In the genomic region with DNA sequence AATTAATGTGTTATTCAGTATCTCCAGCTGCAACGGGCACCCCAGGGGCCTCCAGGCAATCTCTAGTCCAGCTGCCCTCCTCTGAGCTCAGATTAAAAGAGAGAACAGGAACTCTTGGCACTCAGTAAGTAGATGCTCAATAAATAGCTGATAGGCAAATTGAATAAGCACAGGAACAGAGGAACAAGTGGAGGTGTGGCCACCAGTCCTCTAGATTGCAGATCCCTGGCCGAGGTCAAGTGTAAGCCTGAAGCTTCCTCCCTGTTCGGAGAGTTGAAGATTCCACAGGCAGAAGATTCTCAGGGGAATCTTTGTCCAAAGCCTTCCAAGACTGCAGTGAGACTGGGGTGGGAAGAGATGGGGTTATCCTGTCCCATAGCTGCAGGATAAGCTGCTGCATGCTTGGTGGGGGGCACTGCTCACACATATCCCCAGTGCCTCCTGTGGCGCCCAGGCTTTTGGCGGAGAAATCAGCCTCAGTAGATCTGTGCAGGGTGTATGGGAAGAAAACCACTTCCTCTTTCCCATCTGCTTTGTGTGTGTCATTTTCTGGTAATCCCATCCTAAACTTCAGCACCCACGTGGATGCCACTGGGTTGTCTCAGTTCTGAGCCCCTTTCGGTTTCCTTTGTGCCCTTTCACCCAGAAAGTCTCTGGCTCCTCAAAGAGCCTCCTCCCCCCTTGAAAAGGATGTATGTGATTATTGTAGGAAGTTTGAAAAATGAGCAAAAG, we compare ENCODE assay signal across 12 cellular contexts. TPM values are rescaled to one million over a fixed set of nuclear protein-coding genes. Genes with fewer than 3 reads are reported as not detected.
DNase-seq lines count a peak whose midpoint lies in the region; ATAC-seq and TF ChIP-seq lines count a peak whose summit lies in the region.
"Had no signal": no experiment of that assay in that cellular context is flagged by ENCODE, and none has a peak within 500 bp of the region (broad histone marks: within the 10 kb centered on the region; RNA-seq: fewer than 3 reads in every experiment).

No MANE protein-coding gene starts in this region.

- peak overlapping the region; percentile 8 to 83 (median 77) for H3K4me3 Mint-ChIP-seq in CD4-positive, alpha-beta memory T cell
- peak overlapping the region; percentile 24 for H3K4me3 Mint-ChIP-seq in activated CD8-positive, alpha-beta T cell treated with anti-CD3 and anti-CD28 coated beads for 36 hours
- H3K4me3 Mint-ChIP-seq: neural crest cell had no signal

- H3K27ac Mint-ChIP-seq in CD4-positive, alpha-beta memory T cell: peak overlapping the region; percentile 56 to 93 (median 86)
- H3K27ac Mint-ChIP-seq in activated CD8-positive, alpha-beta T cell treated with anti-CD3 and anti-CD28 coated beads for 36 hours: peak overlapping the region; percentile 92

- TF ChIP-seq CTCF in HL-60 (IDR thresholded peaks at IDR 0.05; ENCODE audit: insufficient read depth, low read length) (no peak), mucosa of descending colon (IDR thresholded peaks at IDR 0.05) (no peak)
- no peak for TF ChIP-seq CTCF in activated CD8-positive, alpha-beta T cell treated with anti-CD3 and anti-CD28 coated beads for 36 hours (IDR thresholded peaks at IDR 0.05)

- CTCF ChIA-PET in CD4-positive, alpha-beta memory T cell (lab: Charles Lee; ENCODE audit: partially characterized antibody): interaction anchor here (1.1 to 5.2 kb wide), 4 partner anchors 15 to 111 kb away, joined by 4 to 42 read pairs (median 4); no protein-coding TSS in a partner anchor
- CTCF ChIA-PET in activated CD8-positive, alpha-beta T cell treated with anti-CD3 and anti-CD28 coated beads for 36 hours (lab: Charles Lee): interaction anchor here (0.6 to 2.0 kb wide), 6 partner anchors 22 to 111 kb away, joined by 3 to 11 read pairs (median 4); no protein-coding TSS in a partner anchor

- POLR2A ChIA-PET in CD4-positive, alpha-beta memory T cell (lab: Charles Lee; ENCODE audit: partially characterized antibody): interaction anchor here (1.5 to 5.4 kb wide), 2 partner anchors 11 to 20 kb away, joined by 4 to 33 read pairs; a partner anchor contains a TSS
- POLR2A ChIA-PET in activated CD8-positive, alpha-beta T cell treated with anti-CD3 and anti-CD28 coated beads for 36 hours (lab: Charles Lee): no interaction called here

- H3K4me1 ChIP-seq in CD4-positive, alpha-beta memory T cell (ENCODE audit: insufficient read depth, low read length): peaks cover 59% of the 10 kb centered on the region
- H3K4me1 ChIP-seq in mucosa of descending colon (ENCODE audit: low read depth): no peaks in the 10 kb centered on the region
- H3K4me1 ChIP-seq: ascending aorta had no signal

- no peaks in the 10 kb centered on the region for H3K27me3 Mint-ChIP-seq in CD4-positive, alpha-beta memory T cell
- no peaks in the 10 kb centered on the region for H3K27me3 Mint-ChIP-seq in activated CD8-positive, alpha-beta T cell treated with anti-CD3 and anti-CD28 coated beads for 36 hours

- H3K4me1 Mint-ChIP-seq in CD4-positive, alpha-beta memory T cell: peaks cover 43 to 71% (median 58%) of the 10 kb centered on the region in 4 donors
- H3K4me1 Mint-ChIP-seq in activated CD8-positive, alpha-beta T cell treated with anti-CD3 and anti-CD28 coated beads for 36 hours (ENCODE audit: low read depth): peaks cover 52% of the 10 kb centered on the region
- H3K4me1 Mint-ChIP-seq: neural crest cell had no signal

- no peaks in the 10 kb centered on the region for H3K36me3 ChIP-seq in CD4-positive, alpha-beta memory T cell (ENCODE audit: insufficient read depth, low read length)
- no peaks in the 10 kb centered on the region for H3K36me3 ChIP-seq in mucosa of descending colon (ENCODE audit: low read depth)
- H3K36me3 ChIP-seq: ascending aorta had no signal

- H3K9me3 ChIP-seq in CD4-positive, alpha-beta memory T cell (ENCODE audit: control insufficient read depth in 1 of 2, low read length in 2 of 2): peaks cover 0 to 4% of the 10 kb centered on the region in 2 donors
- peaks cover 4% of the 10 kb centered on the region for H3K9me3 ChIP-seq in mucosa of descending colon

- H3K4me3 ChIP-seq in CD4-positive, alpha-beta memory T cell (ENCODE audit: low read length in 2 of 2): peak overlapping the region; percentile 9 to 30
- H3K4me3 ChIP-seq in HL-60 (replicated peaks; ENCODE audit: insufficient read depth, low read length) (no peak overlapping the region), mucosa of descending colon (no peak overlapping the region)
- H3K4me3 ChIP-seq: ascending aorta had no signal

- no peak overlapping the region for H3K27ac ChIP-seq in CD4-positive, alpha-beta memory T cell (ENCODE audit: low read depth, low read length)
- H3K27ac ChIP-seq in HL-60 (replicated peaks): no peak overlapping the region; the same call in 1 of the 2 replicates
- H3K27ac ChIP-seq: ascending aorta had no signal

- H3K27me3 ChIP-seq in CD4-positive, alpha-beta memory T cell (ENCODE audit: insufficient read depth, low read length): no peaks in the 10 kb centered on the region
- H3K27me3 ChIP-seq in HL-60 (ENCODE audit: insufficient read depth, poor library complexity, severe bottlenecking): no peaks in the 10 kb centered on the region
- H3K27me3 ChIP-seq: ascending aorta had no signal

- H3K36me3 Mint-ChIP-seq in CD4-positive, alpha-beta memory T cell: peaks cover 53 to 68% of the 10 kb centered on the region in 2 donors
- peaks cover 19% of the 10 kb centered on the region for H3K36me3 Mint-ChIP-seq in activated CD8-positive, alpha-beta T cell treated with anti-CD3 and anti-CD28 coated beads for 36 hours (ENCODE audit: low read depth)

- ATAC-seq in activated CD8-positive, alpha-beta T cell treated with anti-CD3 and anti-CD28 coated beads for 36 hours: peak; percentile 88
- ATAC-seq in mucosa of descending colon (peak; percentile 59), HG03139 (IDR thresholded peaks at IDR 0.05; ENCODE audit: unreplicated experiment) (no peak)

- DNase-seq in CD4-positive, alpha-beta memory T cell: peak in 2 of 5 donors; percentile 24 to 50
- DNase-seq in HL-60 (ENCODE audit: low read depth in 1 of 2, low spot score in 1 of 2): peak; percentile 45 to 74
- DNase-seq in activated CD8-positive, alpha-beta T cell treated with anti-CD3 and anti-CD28 coated beads for 36 hours: peak; percentile 77
- no peak for DNase-seq in mucosa of descending colon
- DNase-seq in DMS114 treated with DMSO at 0.1 percent for 48 hours (lab: John Stamatoyannopoulos, UW; ENCODE audit: unreplicated experiment): no peak
- DNase-seq in KG1 (lab: John Stamatoyannopoulos, UW): no peak
- no peak for DNase-seq in posterior vena cava (ENCODE audit: low spot score)

- intact Hi-C loops in CD4-positive, alpha-beta memory T cell (cut with micrococcal nuclease): no loop called here
- intact Hi-C loops in activated CD8-positive, alpha-beta T cell treated with anti-CD3 and anti-CD28 coated beads for 36 hours (cut with micrococcal nuclease): no loop called here
- intact Hi-C loops in mucosa of descending colon (cut with DNase I, micrococcal nuclease) (no loop called here), posterior vena cava (cut with DNase I) (no loop called here)

- H3K9me3 Mint-ChIP-seq in CD4-positive, alpha-beta memory T cell: peaks cover 0 to 19% (median 10%) of the 10 kb centered on the region in 8 donors
- peaks cover 19% of the 10 kb centered on the region for H3K9me3 Mint-ChIP-seq in activated CD8-positive, alpha-beta T cell treated with anti-CD3 and anti-CD28 coated beads for 36 hours

RNA-seq across cellular contexts. Expression of a gene that starts 12.1 kb away (rescaled TPM):
- 10 to 100 TPM; 27.6 to 28.8 TPM for total RNA-seq in CD4-positive, alpha-beta memory T cell
- 10 to 100 TPM; 38.7 to 51.4 TPM for polyA plus RNA-seq in CD4-positive, alpha-beta memory T cell
- 1 to 10 TPM; 2.2 to 2.4 TPM for total RNA-seq in activated CD8-positive, alpha-beta T cell treated with anti-CD3 and anti-CD28 coated beads for 36 hours
- total RNA-seq in mucosa of descending colon: 1 to 10 TPM; 3.7 to 7.0 (median 5.2) TPM
- total RNA-seq in posterior vena cava: 1 to 10 TPM; 5.9 to 8.5 TPM
- total RNA-seq: G401, LHCN-M2, neural crest cell had no signal

RNA-seq across cellular contexts. Expression of a gene that starts 46.6 kb away (rescaled TPM):
- not detected for total RNA-seq in CD4-positive, alpha-beta memory T cell
- polyA plus RNA-seq in CD4-positive, alpha-beta memory T cell: not detected
- 1 to 10 TPM; 1.2 to 2.0 TPM for total RNA-seq in activated CD8-positive, alpha-beta T cell treated with anti-CD3 and anti-CD28 coated beads for 36 hours
- total RNA-seq in mucosa of descending colon (100 to 1,000 TPM in 2 of 3 donors, 10 to 100 TPM in 1; 62.2 to 172 (median 139) TPM), posterior vena cava (10 to 100 TPM in 1 of 2 donors, 1 to 10 TPM in 1; 7.3 to 12.9 TPM)
- total RNA-seq: LHCN-M2 had no signal

RNA-seq across cellular contexts. Expression of a gene that starts 52.7 kb away (rescaled TPM):
- under 1 TPM; 0.17 to 0.19 TPM for total RNA-seq in CD4-positive, alpha-beta memory T cell
- not detected for polyA plus RNA-seq in CD4-positive, alpha-beta memory T cell
- total RNA-seq in activated CD8-positive, alpha-beta T cell treated with anti-CD3 and anti-CD28 coated beads for 36 hours: not detected
- total RNA-seq in mucosa of descending colon: under 1 TPM in 2 of 3 donors, not detected in 1; 0.27 to 0.28 TPM
- total RNA-seq in posterior vena cava: under 1 TPM; 0.23 to 0.62 TPM
- total RNA-seq: ascending aorta, G401, LHCN-M2, neural crest cell had no signal

Comparison
In these comparisons a context has a peak if more than half of its experiments do, and no peak if none do; other contexts are left out.
1. DNase-seq: peak in HL-60 (2 of 2) and activated CD8-positive, alpha-beta T cell treated with anti-CD3 and anti-CD28 coated beads for 36 hours (single experiment); none in mucosa of descending colon (0 of 3), DMS114 treated with DMSO at 0.1 percent for 48 hours (single experiment), KG1 (single experiment) and posterior vena cava (single experiment).
2. H3K4me3 ChIP-seq: peak in CD4-positive, alpha-beta memory T cell (2 of 2); none in HL-60 (single experiment) and mucosa of descending colon (single experiment).
3. RNA of a gene that starts 46.6 kb away (total RNA-seq): 62.2 to 172 TPM in mucosa of descending colon; 7.3 to 12.9 TPM in posterior vena cava, 1.2 to 2.0 TPM in activated CD8-positive, alpha-beta T cell treated with anti-CD3 and anti-CD28 coated beads for 36 hours and not detected in CD4-positive, alpha-beta memory T cell; every median in the first group is over 4 times any median in the second.